Comparison of ENCODE assay signal across 15 cellular contexts in genomic region chr2:119680457-119681195, GRCh38. TPM values are rescaled to one million over a fixed set of nuclear protein-coding genes. Genes with fewer than 3 reads are reported as not detected.
DNase-seq lines count a peak whose midpoint lies in the region; ATAC-seq and TF ChIP-seq lines count a peak whose summit lies in the region.
"Had no signal": no experiment of that assay in that cellular context is flagged by ENCODE, and none has a peak within 500 bp of the region (broad histone marks: within the 10 kb centered on the region; RNA-seq: fewer than 3 reads in every experiment).

No MANE protein-coding gene starts in this region.

- no peaks in the 10 kb centered on the region for H3K9me2 ChIP-seq in PC-9 (ENCODE audit: insufficient read depth)

- H3K4me1 Mint-ChIP-seq in stimulated activated naive CD8-positive, alpha-beta T cell treated with anti-CD3 and anti-CD28 coated beads, Interleukin-15, Interleukin-2, amounts not matched to agents 100 ng/mL and 50 ng/mL, for 24 hours (ENCODE audit: low read depth) = peaks cover 31% of the 10 kb centered on the region

- POLR2A ChIA-PET in PC-9 (lab: Charles Lee; ENCODE audit: unreplicated experiment) = interaction anchor here (0.5 kb wide), 1 partner anchor 95 kb away, joined by 4 read pairs; no protein-coding TSS in a partner anchor

- H3K9me3 Mint-ChIP-seq in stimulated activated naive CD8-positive, alpha-beta T cell treated with anti-CD3 and anti-CD28 coated beads, Interleukin-15, Interleukin-2, amounts not matched to agents 100 ng/mL and 50 ng/mL, for 24 hours = no peaks in the 10 kb centered on the region

- TF ChIP-seq POLR2A in suprapubic skin (IDR thresholded peaks at IDR 0.05) = no peak

- no peaks in the 10 kb centered on the region for H3K36me3 ChIP-seq in PC-9 (ENCODE audit: low read depth)
- H3K36me3 ChIP-seq in iPS-20b (ENCODE audit: insufficient read depth, low read depth, low read length) = peaks cover 23% of the 10 kb centered on the region
- H3K36me3 ChIP-seq in suprapubic skin = peaks cover 8% of the 10 kb centered on the region

- H3K4me3 ChIP-seq in PC-9 = peak overlapping the region; percentile 87; the same call in 1 of the 2 replicates
- peak overlapping the region; percentile 86 for H3K4me3 ChIP-seq in iPS-20b (ENCODE audit: low read length)
- H3K4me3 ChIP-seq in suprapubic skin = no peak overlapping the region

- no peak for TF ChIP-seq EP300 in suprapubic skin (IDR thresholded peaks at IDR 0.05)

- peak overlapping the region; percentile 96 for H3K4me2 ChIP-seq in PC-9

- in situ Hi-C loops in GM13977 (cut with MboI; ENCODE audit: low pct_unique_long_range_greater_than_20kb, low sequenced_read_pairs, unreplicated experiment) = no loop called here

- H3K27me3 Mint-ChIP-seq in stimulated activated naive CD8-positive, alpha-beta T cell treated with anti-CD3 and anti-CD28 coated beads, Interleukin-15, Interleukin-2, amounts not matched to agents 100 ng/mL and 50 ng/mL, for 24 hours = no peaks in the 10 kb centered on the region

- no peak for ATAC-seq in stimulated activated naive CD8-positive, alpha-beta T cell treated with anti-CD3 and anti-CD28 coated beads, Interleukin-15, Interleukin-2, amounts not matched to agents 100 U/mL and 50 U/mL, for 24 hours
- no peak for ATAC-seq in HG02623 (IDR thresholded peaks at IDR 0.05; ENCODE audit: unreplicated experiment)
- ATAC-seq in HG02588 (IDR thresholded peaks at IDR 0.05; ENCODE audit: unreplicated experiment) = no peak

- H3K27ac ChIP-seq in PC-9 = no peak overlapping the region
- no peak overlapping the region for H3K27ac ChIP-seq in iPS-20b (ENCODE audit: low read length)
- no peak overlapping the region for H3K27ac ChIP-seq in suprapubic skin
- H3K27ac ChIP-seq: parathyroid adenoma had no signal

- H2AFZ ChIP-seq in PC-9 = no peak overlapping the region
- H2AFZ ChIP-seq: parathyroid adenoma had no signal

- no peak overlapping the region for H3K27ac Mint-ChIP-seq in stimulated activated naive CD8-positive, alpha-beta T cell treated with anti-CD3 and anti-CD28 coated beads, Interleukin-15, Interleukin-2, amounts not matched to agents 100 ng/mL and 50 ng/mL, for 24 hours
- H3K27ac Mint-ChIP-seq: CD14-positive monocyte had no signal

- TF ChIP-seq CTCF in PC-9 (conservative IDR thresholded peaks at IDR 0.05) = no peak
- TF ChIP-seq CTCF in GM13977 (IDR thresholded peaks at IDR 0.05; ENCODE audit: extremely low read depth, insufficient read depth, missing control alignments) = no peak
- TF ChIP-seq CTCF in suprapubic skin (IDR thresholded peaks at IDR 0.05) = no peak

- 99% methylated on average over 13 of the region's 13 CpGs for WGBS in suprapubic skin

- H3K9me3 ChIP-seq in PC-9 (ENCODE audit: insufficient read depth, low read depth) (no peaks in the 10 kb centered on the region), iPS-20b (ENCODE audit: insufficient read depth, low read depth, low read length) (no peaks in the 10 kb centered on the region), suprapubic skin (no peaks in the 10 kb centered on the region)

- H4K20me1 ChIP-seq in PC-9 (ENCODE audit: insufficient read depth) = peaks cover 3% of the 10 kb centered on the region; the same call in 1 of the 2 replicates

- peaks cover 10% of the 10 kb centered on the region for H3K4me1 ChIP-seq in PC-9 (replicated peaks; ENCODE audit: insufficient read depth)
- peaks cover 9% of the 10 kb centered on the region; the same call in 1 of the 2 replicates for H3K4me1 ChIP-seq in iPS-20b (ENCODE audit: insufficient read depth, low read length)
- peaks cover 20% of the 10 kb centered on the region for H3K4me1 ChIP-seq in suprapubic skin

- H3K9ac ChIP-seq in iPS-20b (ENCODE audit: low read depth, low read length) = no peak overlapping the region; the same call in 1 of the 2 replicates
- H3K9ac ChIP-seq: parathyroid adenoma had no signal

- peaks cover 27% of the 10 kb centered on the region for H3K79me2 ChIP-seq in PC-9 (ENCODE audit: low read depth)
- H3K79me2 ChIP-seq: parathyroid adenoma had no signal

- peak overlapping the region; percentile 95 for H3K4me3 Mint-ChIP-seq in stimulated activated naive CD8-positive, alpha-beta T cell treated with anti-CD3 and anti-CD28 coated beads, Interleukin-15, Interleukin-2, amounts not matched to agents 100 ng/mL and 50 ng/mL, for 24 hours

- H3F3A ChIP-seq in PC-9 (ENCODE audit: insufficient read depth, low read depth) = peaks cover 11% of the 10 kb centered on the region

- no peaks in the 10 kb centered on the region for H3K27me3 ChIP-seq in PC-9 (ENCODE audit: insufficient read depth, low read depth)
- no peaks in the 10 kb centered on the region for H3K27me3 ChIP-seq in iPS-20b (ENCODE audit: insufficient read depth, low read length)
- H3K27me3 ChIP-seq in suprapubic skin = no peaks in the 10 kb centered on the region

- no TSS peak for BruUV-seq in PC-9 (replicated peaks; lab: Mats Ljungman, UMichigan)

- intact Hi-C loops in PC-9 (cut with micrococcal nuclease; ENCODE audit: unreplicated experiment) = no loop called here

- H3K36me3 Mint-ChIP-seq in stimulated activated naive CD8-positive, alpha-beta T cell treated with anti-CD3 and anti-CD28 coated beads, Interleukin-15, Interleukin-2, amounts not matched to agents 100 ng/mL and 50 ng/mL, for 24 hours (ENCODE audit: low read depth) = peaks cover 12% of the 10 kb centered on the region

- CTCF ChIA-PET in PC-9 (lab: Charles Lee) = no interaction called here

- DNase-seq in stimulated activated naive CD8-positive, alpha-beta T cell treated with anti-CD3 and anti-CD28 coated beads, Interleukin-15, Interleukin-2, amounts not matched to agents 100 U/mL and 50 U/mL, for 24 hours = no peak
- DNase-seq in PC-9 (no peak), GM13977 (ENCODE audit: low spot score) (no peak), suprapubic skin (ENCODE audit: low spot score in 2 of 2) (no peak)
- DNase-seq: NCI-H1694 treated with DMSO at 0.1 percent for 48 hours; NCI-H748 treated with DMSO at 0.1 percent for 48 hours; stimulated activated CD4-positive, alpha-beta T cell treated with anti-CD3 and anti-CD28 coated beads, Interleukin-2, amount 100 ng/mL, for 24 hours; stimulated activated naive CD4-positive, alpha-beta T cell treated with Interleukin-2 at 50 U/mL for 16 hours; SW 1271 had no signal

RNA-seq across cellular contexts. Expression of gene TMEM177, which starts 1.6 kb away (rescaled TPM):
- total RNA-seq in PC-9 (2021) = 18.2 and 18.4 TPM in 2 replicates
- total RNA-seq in suprapubic skin = 10 to 100 TPM in 3 of 4 donors, 1 to 10 TPM in 1; 9.1 to 13.5 (median 11.7) TPM
